In genomic region chr9:95092321-95093072, GRCh38 we compare ENCODE assay signal across 8 cellular contexts.
DNase-seq lines count a peak whose midpoint lies in the region; ATAC-seq and TF ChIP-seq lines count a peak whose summit lies in the region.

No MANE protein-coding gene starts in this region.

- peaks cover 36% of the 10 kb centered on the region for H3F3A ChIP-seq in smooth muscle cell (ENCODE audit: low read depth)

- H3K9me3 Mint-ChIP-seq in CD14-positive monocyte = peaks cover 0 to 3% (median 0%) of the 10 kb centered on the region in 7 donors

- TF ChIP-seq CTCF in HCT116 (IDR thresholded peaks at IDR 0.05 in 2 of 3, conservative IDR thresholded peaks at IDR 0.05 in 1 of 3; ENCODE audit: borderline replicate concordance in 1 of 3, insufficient read depth in 1 of 3, low read depth in 2 of 3, low read length in 2 of 3) = no peak
- TF ChIP-seq CTCF in WERI-Rb-1 (IDR thresholded peaks at IDR 0.05; ENCODE audit: low read depth, low read length) = no peak
- no peak for TF ChIP-seq CTCF in right atrium auricular region (IDR thresholded peaks at IDR 0.05)
- no peak for TF ChIP-seq CTCF in smooth muscle cell (IDR thresholded peaks at IDR 0.05; ENCODE audit: borderline replicate concordance, insufficient read depth, poor library complexity, severe bottlenecking)
- no peak for TF ChIP-seq CTCF in CD14-positive monocyte (IDR thresholded peaks at IDR 0.05)

- no peaks in the 10 kb centered on the region for H3K36me3 Mint-ChIP-seq in CD14-positive monocyte

- POLR2A ChIA-PET in HCT116 (lab: Charles Lee) = no interaction called here

- H3K36me3 ChIP-seq in HCT116 (ENCODE audit: control insufficient read depth in 1 of 2, insufficient read depth in 2 of 2, low read length in 2 of 2) (no peaks in the 10 kb centered on the region), WERI-Rb-1 (peaks cover 22% of the 10 kb centered on the region), right atrium auricular region (peaks cover 59% of the 10 kb centered on the region), smooth muscle cell (ENCODE audit: low read depth) (no peaks in the 10 kb centered on the region)

- CTCF ChIA-PET in HCT116 (lab: Charles Lee) = no interaction called here

- WGBS in smooth muscle cell (ENCODE audit: low lambda C conversion rate) = 15% methylated on average over 16 of the region's 18 CpGs

- H3K4me1 ChIP-seq in HCT116 (ENCODE audit: control insufficient read depth in 1 of 2, insufficient read depth in 2 of 2, low read length in 2 of 2) (peaks cover 13 to 34% of the 10 kb centered on the region in 2 experiments), right atrium auricular region (peaks cover 3 to 89% of the 10 kb centered on the region in 2 donors), smooth muscle cell (ENCODE audit: low read depth) (peaks cover 42% of the 10 kb centered on the region)

- RAD21 ChIA-PET in HCT116 (lab: Charles Lee; ENCODE audit: low non-redundant PET in 1 of 2, low total read pairs in 2 of 2, uncharacterized antibody in 2 of 2, unreplicated experiment in 2 of 2) = interaction anchor here (0.6 to 1.2 kb wide), 2 partner anchors 71 to 423 kb away, joined by 3 to 5 read pairs; no protein-coding TSS in a partner anchor

- no peak overlapping the region for H2AFZ ChIP-seq in HCT116 (ENCODE audit: low read depth, low read length, poor library complexity, severe bottlenecking)
- H2AFZ ChIP-seq in smooth muscle cell (ENCODE audit: low read depth) = no peak overlapping the region

- H4K20me1 ChIP-seq in HCT116 (ENCODE audit: insufficient read depth) (no peaks in the 10 kb centered on the region), smooth muscle cell (ENCODE audit: low read depth) (peaks cover 15% of the 10 kb centered on the region)

- H3K9me3 ChIP-seq in HCT116 (ENCODE audit: control insufficient read depth in 1 of 2, insufficient read depth in 1 of 2, low read depth in 1 of 2, low read length in 2 of 2) = no peaks in the 10 kb centered on the region
- no peaks in the 10 kb centered on the region for H3K9me3 ChIP-seq in WERI-Rb-1 (ENCODE audit: severe bottlenecking)
- no peaks in the 10 kb centered on the region for H3K9me3 ChIP-seq in right atrium auricular region
- no peaks in the 10 kb centered on the region for H3K9me3 ChIP-seq in smooth muscle cell (replicated peaks; ENCODE audit: low read depth)

- intact Hi-C loops in HCT116 (cut with micrococcal nuclease) (no loop called here), CD14-positive monocyte (cut with micrococcal nuclease) (no loop called here)

- H3K9me2 ChIP-seq in HCT116 (ENCODE audit: insufficient read depth) = no peaks in the 10 kb centered on the region

- H3K4me2 ChIP-seq in HCT116 (ENCODE audit: low read length) (peak overlapping the region; percentile 43), smooth muscle cell (peak overlapping the region; percentile 76)

- H3K9ac ChIP-seq in HCT116 (ENCODE audit: low read length) = peak overlapping the region; percentile 13; the same call in 1 of the 2 replicates
- H3K9ac ChIP-seq in smooth muscle cell (ENCODE audit: low read depth) = peak overlapping the region; percentile 75

- H3K79me2 ChIP-seq in HCT116 (ENCODE audit: insufficient read depth, low read length) = no peaks in the 10 kb centered on the region
- peaks cover 6% of the 10 kb centered on the region for H3K79me2 ChIP-seq in smooth muscle cell (ENCODE audit: low read depth)

- peak; percentile 18; the same call in 1 of the 2 replicates for TF ChIP-seq RAD21 in HCT116 (IDR thresholded peaks at IDR 0.05; ENCODE audit: low read depth)

- TF ChIP-seq POLR2A in HCT116 (IDR thresholded peaks at IDR 0.05; ENCODE audit: borderline replicate concordance, extremely low read depth, insufficient read depth, insufficient read length) = no peak

- DNase-seq in HCT116 (ENCODE audit: low read depth, low spot score) = peak; percentile 71
- DNase-seq in WERI-Rb-1 = peak; percentile 54
- DNase-seq in right atrium auricular region (ENCODE audit: low spot score) = no peak
- DNase-seq in smooth muscle cell (lab: John Stamatoyannopoulos, UW; ENCODE audit: unreplicated experiment) = no peak
- no peak for DNase-seq in NCI-H526 treated with DMSO at 0.1 percent for 48 hours (lab: John Stamatoyannopoulos, UW)
- DNase-seq in activated CD4-positive, alpha-beta T cell treated with anti-CD3 and anti-CD28 coated beads for 1 hour = no peak
- no peak for DNase-seq in CD14-positive monocyte (ENCODE audit: low spot score)

- peak; percentile 87 for ATAC-seq in HCT116
- ATAC-seq in GM19351 (IDR thresholded peaks at IDR 0.05; ENCODE audit: unreplicated experiment) = no peak

- H3K4me3 Mint-ChIP-seq in CD14-positive monocyte = no peak overlapping the region

- H3K27me3 Mint-ChIP-seq in CD14-positive monocyte (ENCODE audit: low read depth in 3 of 3) = peaks cover 0 to 17% (median 16%) of the 10 kb centered on the region in 3 donors

- H3K27me3 ChIP-seq in HCT116 (ENCODE audit: insufficient read depth, low read length) (no peaks in the 10 kb centered on the region), WERI-Rb-1 (ENCODE audit: insufficient read depth, low read depth, severe bottlenecking) (no peaks in the 10 kb centered on the region), right atrium auricular region (no peaks in the 10 kb centered on the region), smooth muscle cell (ENCODE audit: low read depth) (no peaks in the 10 kb centered on the region)

- H3K27ac Mint-ChIP-seq in CD14-positive monocyte = peak overlapping the region in 1 of 7 donors; percentile 3

- H3K27ac ChIP-seq in HCT116 (ENCODE audit: low read depth, low read length) (no peak overlapping the region), WERI-Rb-1 (peak overlapping the region; percentile 58), right atrium auricular region (peak overlapping the region; percentile 71 to 85), smooth muscle cell (ENCODE audit: low read depth) (peak overlapping the region; percentile 95)

- no TSS peak for BruUV-seq in HCT116 (replicated peaks; lab: Mats Ljungman, UMichigan)

- H3K4me3 ChIP-seq in HCT116 (replicated peaks in 1 of 2; ENCODE audit: low read depth in 1 of 2, low read length in 2 of 2) = no peak overlapping the region
- no peak overlapping the region for H3K4me3 ChIP-seq in WERI-Rb-1 (ENCODE audit: low read depth, low read length)
- H3K4me3 ChIP-seq in right atrium auricular region = no peak overlapping the region
- H3K4me3 ChIP-seq in smooth muscle cell = no peak overlapping the region

- peaks cover 19% of the 10 kb centered on the region for H3K4me1 Mint-ChIP-seq in CD14-positive monocyte

TF ChIP-seq in HCT116, 20 proteins besides CTCF, POLR2A, EP300 and RAD21:
- TF ChIP-seq CEBPB (IDR thresholded peaks at IDR 0.05; ENCODE audit: low read depth) (peak; percentile 78), SIN3A (IDR thresholded peaks at IDR 0.05; ENCODE audit: low read depth) (0 out of 2 replicates have a peak, but pooled peaks have one; percentile 55), EZH2 (IDR thresholded peaks at IDR 0.05) (no peak), POLR2AphosphoS5 (IDR thresholded peaks at IDR 0.05; ENCODE audit: low read depth, low read length) (0 out of 2 replicates have a peak, but pooled peaks have one; percentile 14), EZH2phosphoT487 (IDR thresholded peaks at IDR 0.05; ENCODE audit: borderline replicate concordance) (no peak), FOSL1 (IDR thresholded peaks at IDR 0.05; ENCODE audit: low read depth) (0 out of 2 replicates have a peak, but pooled peaks have one; percentile 33), SP1 (IDR thresholded peaks at IDR 0.05; ENCODE audit: low read depth) (peak; percentile 75), JUND (IDR thresholded peaks at IDR 0.05) (peak; percentile 56), ZBTB33 (IDR thresholded peaks at IDR 0.05; ENCODE audit: extremely low read depth, insufficient replicate concordance, low read length) (no peak)

Comparison
In these comparisons a context has a peak if more than half of its experiments do, and no peak if none do; other contexts are left out.
1. DNase-seq: peak in HCT116 (single experiment) and WERI-Rb-1 (single experiment); none in right atrium auricular region (single experiment), smooth muscle cell (single experiment), NCI-H526 treated with DMSO at 0.1 percent for 48 hours (single experiment), activated CD4-positive, alpha-beta T cell treated with anti-CD3 and anti-CD28 coated beads for 1 hour (single experiment) and CD14-positive monocyte (single experiment).